Comparison of ENCODE assay signal across 1 cellular context in the genomic region with DNA sequence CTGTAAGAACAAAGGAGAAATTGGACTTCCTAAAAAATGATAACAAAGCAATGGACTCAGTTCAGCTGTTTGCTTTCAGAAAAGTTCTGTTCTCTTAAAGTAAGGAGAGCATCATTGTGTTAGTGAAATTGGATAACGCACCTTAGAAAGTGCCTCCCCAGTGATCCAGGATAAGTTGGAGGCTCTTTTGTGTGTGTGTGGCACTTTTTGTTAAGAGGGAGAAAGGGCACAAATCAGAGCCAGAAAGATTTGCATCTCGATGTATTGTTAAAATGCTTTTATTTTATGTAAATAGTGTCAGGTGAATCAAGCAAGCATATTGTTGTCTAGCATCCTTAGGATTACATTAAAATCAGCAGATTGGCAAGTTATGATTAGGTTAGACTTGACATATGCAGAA.
TF ChIP-seq lines count a peak whose summit lies in the region.

No MANE protein-coding gene starts in this region.

TF ChIP-seq in WTC11, 78 proteins besides CTCF, POLR2A, EP300 and RAD21 (continued from another document):
- TF ChIP-seq, protein P1, sequence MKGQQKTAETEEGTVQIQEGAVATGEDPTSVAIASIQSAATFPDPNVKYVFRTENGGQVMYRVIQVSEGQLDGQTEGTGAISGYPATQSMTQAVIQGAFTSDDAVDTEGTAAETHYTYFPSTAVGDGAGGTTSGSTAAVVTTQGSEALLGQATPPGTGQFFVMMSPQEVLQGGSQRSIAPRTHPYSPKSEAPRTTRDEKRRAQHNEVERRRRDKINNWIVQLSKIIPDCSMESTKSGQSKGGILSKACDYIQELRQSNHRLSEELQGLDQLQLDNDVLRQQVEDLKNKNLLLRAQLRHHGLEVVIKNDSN (CRISPR knock-in tag; IDR thresholded peaks at IDR 0.05) = no peak
- TF ChIP-seq, protein P2, sequence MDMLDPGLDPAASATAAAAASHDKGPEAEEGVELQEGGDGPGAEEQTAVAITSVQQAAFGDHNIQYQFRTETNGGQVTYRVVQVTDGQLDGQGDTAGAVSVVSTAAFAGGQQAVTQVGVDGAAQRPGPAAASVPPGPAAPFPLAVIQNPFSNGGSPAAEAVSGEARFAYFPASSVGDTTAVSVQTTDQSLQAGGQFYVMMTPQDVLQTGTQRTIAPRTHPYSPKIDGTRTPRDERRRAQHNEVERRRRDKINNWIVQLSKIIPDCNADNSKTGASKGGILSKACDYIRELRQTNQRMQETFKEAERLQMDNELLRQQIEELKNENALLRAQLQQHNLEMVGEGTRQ (CRISPR knock-in tag; IDR thresholded peaks at IDR 0.05) = no peak
- TF ChIP-seq NFYB (CRISPR knock-in tag; conservative IDR thresholded peaks at IDR 0.05; ENCODE audit: low read depth) (no peak), SMAD3 (CRISPR knock-in tag; IDR thresholded peaks at IDR 0.05; ENCODE audit: borderline replicate concordance) (no peak)
- TF ChIP-seq, protein P3, sequence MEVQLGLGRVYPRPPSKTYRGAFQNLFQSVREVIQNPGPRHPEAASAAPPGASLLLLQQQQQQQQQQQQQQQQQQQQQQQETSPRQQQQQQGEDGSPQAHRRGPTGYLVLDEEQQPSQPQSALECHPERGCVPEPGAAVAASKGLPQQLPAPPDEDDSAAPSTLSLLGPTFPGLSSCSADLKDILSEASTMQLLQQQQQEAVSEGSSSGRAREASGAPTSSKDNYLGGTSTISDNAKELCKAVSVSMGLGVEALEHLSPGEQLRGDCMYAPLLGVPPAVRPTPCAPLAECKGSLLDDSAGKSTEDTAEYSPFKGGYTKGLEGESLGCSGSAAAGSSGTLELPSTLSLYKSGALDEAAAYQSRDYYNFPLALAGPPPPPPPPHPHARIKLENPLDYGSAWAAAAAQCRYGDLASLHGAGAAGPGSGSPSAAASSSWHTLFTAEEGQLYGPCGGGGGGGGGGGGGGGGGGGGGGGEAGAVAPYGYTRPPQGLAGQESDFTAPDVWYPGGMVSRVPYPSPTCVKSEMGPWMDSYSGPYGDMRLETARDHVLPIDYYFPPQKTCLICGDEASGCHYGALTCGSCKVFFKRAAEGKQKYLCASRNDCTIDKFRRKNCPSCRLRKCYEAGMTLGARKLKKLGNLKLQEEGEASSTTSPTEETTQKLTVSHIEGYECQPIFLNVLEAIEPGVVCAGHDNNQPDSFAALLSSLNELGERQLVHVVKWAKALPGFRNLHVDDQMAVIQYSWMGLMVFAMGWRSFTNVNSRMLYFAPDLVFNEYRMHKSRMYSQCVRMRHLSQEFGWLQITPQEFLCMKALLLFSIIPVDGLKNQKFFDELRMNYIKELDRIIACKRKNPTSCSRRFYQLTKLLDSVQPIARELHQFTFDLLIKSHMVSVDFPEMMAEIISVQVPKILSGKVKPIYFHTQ (CRISPR knock-in tag; IDR thresholded peaks at IDR 0.05) = no peak
